Comparison of ENCODE assay signal across 15 cellular contexts in the genomic region with DNA sequence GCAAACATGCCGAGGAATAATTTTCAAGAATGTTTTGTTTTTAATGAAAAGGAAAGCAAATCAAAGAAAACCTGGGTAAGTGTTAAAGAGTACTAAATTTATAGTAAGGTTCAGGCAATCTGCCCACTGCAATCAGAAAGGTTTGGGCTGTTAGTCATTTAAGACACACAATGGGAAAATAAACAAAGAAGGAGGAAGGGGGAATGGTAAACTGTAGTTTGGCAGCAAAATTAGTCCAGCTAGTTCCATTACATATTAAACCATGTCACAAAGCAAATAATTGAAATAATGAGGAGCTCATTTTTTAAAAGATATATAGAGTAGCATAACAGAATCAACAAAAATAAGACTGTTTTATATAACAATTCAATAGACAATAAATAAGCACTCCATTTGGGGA.
DNase-seq lines count a peak whose midpoint lies in the region; ATAC-seq and TF ChIP-seq lines count a peak whose summit lies in the region.
"Had no signal": no experiment of that assay in that cellular context is flagged by ENCODE, and none has a peak within 500 bp of the region (broad histone marks: within the 10 kb centered on the region; RNA-seq: fewer than 3 reads in every experiment).

No MANE protein-coding gene starts in this region.

- H3K9me3 ChIP-seq in SJSA1 (replicated peaks) = no peaks in the 10 kb centered on the region
- H3K9me3 ChIP-seq: ovary, spleen had no signal

- in situ Hi-C loops in GM13977 (cut with MboI; ENCODE audit: low pct_unique_long_range_greater_than_20kb, low sequenced_read_pairs, unreplicated experiment) = no loop called here

- no peaks in the 10 kb centered on the region for H3K36me3 ChIP-seq in SJSA1
- H3K36me3 ChIP-seq: ovary, spleen had no signal

- H3K27ac ChIP-seq in SJSA1 = peak overlapping the region; percentile 68
- H3K27ac ChIP-seq: ovary, spleen had no signal

- ATAC-seq in HG02759 (IDR thresholded peaks at IDR 0.05; ENCODE audit: unreplicated experiment) = no peak
- ATAC-seq: activated T-cell treated with anti-CD3 and anti-CD28 coated beads, Interleukin-2, amount 50 U/mL, for 72 hours had no signal

- no peak overlapping the region for H3K4me3 ChIP-seq in SJSA1
- H3K4me3 ChIP-seq: ovary, spleen had no signal

- H3K4me1 ChIP-seq in SJSA1 (replicated peaks) = peaks cover 26% of the 10 kb centered on the region
- H3K4me1 ChIP-seq: spleen had no signal

- DNase-seq in AG08395 (ENCODE audit: low spot score) = peak; percentile 20
- DNase-seq in HPDE6-E6E7 (ENCODE audit: extremely low spot score) = peak; percentile 17
- peak in 1 of 2 experiments; percentile 76 for DNase-seq in SJSA1 (ENCODE audit: low read depth in 1 of 2, low spot score in 2 of 2)
- DNase-seq in glomerular endothelial cell (ENCODE audit: extremely low read depth, low read depth, low spot score) = peak; percentile 56
- no peak for DNase-seq in glomerular visceral epithelial cell (ENCODE audit: extremely low spot score)
- DNase-seq in activated naive CD4-positive, alpha-beta T cell (lab: John Stamatoyannopoulos, UW) = no peak
- no peak for DNase-seq in GM13977 (ENCODE audit: low spot score)
- DNase-seq: activated CD4-positive, alpha-beta T cell treated with anti-CD3 and anti-CD28 coated beads, Interleukin-2, amount 10 ng/mL, durations not matched to agents 7 days and 5 days; activated T-cell treated with anti-CD3 and anti-CD28 coated beads, Interleukin-2, amount 50 U/mL, for 72 hours; foreskin melanocyte; NCI-H1048; NCI-H526 treated with DMSO at 0.1 percent for 48 hours; ovary; spleen had no signal

- H3K27me3 ChIP-seq in SJSA1 (replicated peaks) = no peaks in the 10 kb centered on the region
- H3K27me3 ChIP-seq: ovary had no signal

- no peak for TF ChIP-seq CTCF in GM13977 (IDR thresholded peaks at IDR 0.05; ENCODE audit: extremely low read depth, insufficient read depth, missing control alignments)

Comparison
In these comparisons a context has a peak if more than half of its experiments do, and no peak if none do; other contexts are left out.
1. DNase-seq: peak in AG08395 (single experiment), HPDE6-E6E7 (single experiment) and glomerular endothelial cell (single experiment); none in glomerular visceral epithelial cell (single experiment), activated naive CD4-positive, alpha-beta T cell (0 of 4) and GM13977 (single experiment).